Comparison of ENCODE assay signal across 8 cellular contexts in the genomic region with DNA sequence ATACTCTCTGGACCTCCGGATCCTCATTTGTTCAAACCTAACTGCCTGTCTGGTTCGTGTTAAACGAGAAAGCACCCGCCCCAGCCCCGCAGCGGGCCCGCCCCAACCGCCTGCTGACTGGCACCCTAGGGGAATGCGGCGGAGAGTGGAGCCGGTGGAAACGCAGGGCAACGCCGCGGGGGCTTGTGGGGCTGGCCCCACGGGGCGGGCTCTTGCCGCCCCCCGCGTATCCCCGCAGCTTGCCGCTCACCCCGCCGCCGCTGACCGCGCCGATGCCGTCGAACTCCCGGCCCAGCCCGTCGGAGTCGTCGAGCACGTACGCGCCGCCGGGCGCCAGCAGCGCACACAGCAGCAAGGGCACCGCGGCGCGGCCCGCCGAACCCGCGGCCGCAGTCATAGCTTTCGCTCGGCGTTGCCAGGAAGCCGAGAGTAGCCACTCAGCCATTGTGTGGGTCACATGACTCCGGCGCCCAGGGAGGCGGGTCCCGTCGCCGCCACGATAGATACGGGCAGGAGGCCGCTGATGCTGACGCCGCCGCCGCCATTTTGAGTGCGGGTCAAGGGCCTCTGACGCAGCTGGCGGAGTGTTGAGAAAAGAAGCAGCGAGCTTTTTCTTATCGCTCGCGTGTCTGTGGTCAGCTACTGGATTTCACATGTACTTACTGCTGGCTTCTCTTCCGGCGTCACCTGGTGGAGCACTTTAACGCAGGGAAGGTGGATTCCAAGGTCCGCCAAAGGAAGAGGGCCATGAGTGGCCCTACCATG. TPM values are rescaled to one million over a fixed set of nuclear protein-coding genes. Genes with fewer than 3 reads are reported as not detected.
DNase-seq lines count a peak whose midpoint lies in the region; ATAC-seq and TF ChIP-seq lines count a peak whose summit lies in the region.

A gene (minus strand): TSS at position 463 of the 765 bp plus-strand sequence. CDS start 18 bp downstream, at position 445.

- DNase-seq in AG08396 (ENCODE audit: low spot score) (peak; percentile 91), NCI-H748 treated with DMSO at 0.1 percent for 48 hours (lab: John Stamatoyannopoulos, UW) (peak; percentile 84), lower lobe of right lung (peak; percentile 98)
- DNase-seq in activated CD8-positive, alpha-beta memory T cell treated with anti-CD3 and anti-CD28 coated beads for 24 hours = peak; percentile 98
- peak; percentile 81 to 89 (median 84) for DNase-seq in stimulated activated CD4-positive, alpha-beta T cell treated with anti-CD3 and anti-CD28 coated beads, TNF-alpha, amount 100 ng/mL, for 1 hour (ENCODE audit: low read depth in 3 of 3, low spot score in 1 of 3)

- ATAC-seq in HG03342 (IDR thresholded peaks at IDR 0.05; ENCODE audit: unreplicated experiment) (peak; percentile 82), lower lobe of right lung (peak; percentile 93 to 95)

- no peak for TF ChIP-seq CTCF in lower lobe of right lung (IDR thresholded peaks at IDR 0.05)

- intact Hi-C loops in lower lobe of right lung (cut with DNase I) = no loop called here

- H3K36me3 ChIP-seq in ectodermal cell (ENCODE audit: control insufficient read depth, insufficient read depth, low read length) (no peaks in the 10 kb centered on the region), lower lobe of right lung (no peaks in the 10 kb centered on the region)

- H3K4me1 ChIP-seq in ectodermal cell (ENCODE audit: control insufficient read depth, insufficient read depth, low read length) (no peaks in the 10 kb centered on the region), lower lobe of right lung (peaks cover 30% of the 10 kb centered on the region)

- TF ChIP-seq POLR2A in GM18951 (IDR thresholded peaks at IDR 0.05; ENCODE audit: extremely low read depth, insufficient read depth, insufficient read length) = peak; percentile 73

- H3K9me3 ChIP-seq in ectodermal cell (ENCODE audit: control insufficient read depth, low read length) = peaks cover 3% of the 10 kb centered on the region
- no peaks in the 10 kb centered on the region for H3K9me3 ChIP-seq in lower lobe of right lung

- peak within 1 kb of the TSS; percentile 87 for H3K27ac ChIP-seq in ectodermal cell (ENCODE audit: insufficient read depth, low read depth, low read length, poor library complexity, severe bottlenecking)
- peak within 1 kb of the TSS; percentile 97 for H3K27ac ChIP-seq in lower lobe of right lung

- H3K4me3 ChIP-seq in ectodermal cell (ENCODE audit: insufficient read depth, low read depth, low read length) (peak within 1 kb of the TSS; percentile 74), lower lobe of right lung (peak within 1 kb of the TSS; percentile 72)

- 2% methylated on average over 79 of the region's 79 CpGs for WGBS in ectodermal cell, 2 experiments

- in situ Hi-C loops in GM18951 (cut with MboI; ENCODE audit: low sequenced_read_pairs, unreplicated experiment) = no loop called here

- H3K27me3 ChIP-seq in ectodermal cell (ENCODE audit: control insufficient read depth, insufficient read depth, low read length, poor library complexity, severe bottlenecking) (no peaks in the 10 kb centered on the region), lower lobe of right lung (ENCODE audit: low read depth) (no peaks in the 10 kb centered on the region)

RNA-seq across cellular contexts. Expression of the gene that starts here (rescaled TPM):
- 36.4 TPM for polyA plus RNA-seq in ectodermal cell (2013, experiment 1 of 4)
- polyA plus RNA-seq in ectodermal cell (2013, experiment 2 of 4) = 36.8 TPM
- 34.7 TPM for polyA plus RNA-seq in ectodermal cell (2013, experiment 3 of 4)
- polyA plus RNA-seq in ectodermal cell (2013, experiment 4 of 4) = 38.8 TPM
- 59.4 TPM for total RNA-seq in lower lobe of right lung

Comparison
In these comparisons a context has a peak if more than half of its experiments do, and no peak if none do; other contexts are left out.
1. Peak in every context shown above with its lines: DNase-seq, ATAC-seq, H3K4me3 ChIP-seq and H3K27ac ChIP-seq.